8 cellular contexts compared by ENCODE assay signal in the genomic region with DNA sequence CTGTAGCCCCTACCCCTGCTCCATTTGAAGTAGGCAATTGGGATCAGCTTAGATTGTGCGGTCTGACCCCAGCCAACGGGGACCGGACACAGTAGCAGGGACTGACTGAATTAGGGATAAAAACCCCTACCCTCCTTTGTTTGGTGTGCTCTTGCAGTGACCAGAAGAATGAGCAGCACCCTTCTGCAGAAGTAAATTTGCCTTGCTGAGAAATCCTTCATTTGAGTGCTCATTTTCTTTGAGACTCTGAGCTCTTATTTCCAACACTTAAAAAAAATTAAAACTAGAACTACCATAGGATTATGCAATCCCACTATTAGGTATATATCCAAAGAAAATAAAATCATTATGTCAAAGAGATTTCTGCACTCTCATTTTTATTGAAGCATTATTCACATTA.
"Had no signal": no experiment of that assay in that cellular context is flagged by ENCODE, and none has a peak within 500 bp of the region (broad histone marks: within the 10 kb centered on the region; RNA-seq: fewer than 3 reads in every experiment).

No MANE protein-coding gene starts in this region.

- DNase-seq: GDM1, GF-D8 had no signal

- H3K4me3 ChIP-seq: GM12878 had no signal

- FAIRE-seq: G401.6, GM12878, GM12891, GM12892, GM18507, GM19239 had no signal
